Comparison of ENCODE assay signal across 8 cellular contexts in genomic region chr11:94511932-94512781, GRCh38. TPM values are rescaled to one million over a fixed set of nuclear protein-coding genes. Genes with fewer than 3 reads are reported as not detected.
A peak's percentile ranks its signal among the peaks of the same experiment; 100 is the strongest.
DNase-seq lines count a peak whose midpoint lies in the region; ATAC-seq, FAIRE-seq and TF ChIP-seq lines count a peak whose summit lies in the region.

TSS of gene C11orf97 (plus strand) at chr11:94512461. CDS start at chr11:94512529, 68 bp downstream.

- peak; percentile 77 for DNase-seq in AG08396 (ENCODE audit: low spot score)
- DNase-seq in T-cell = peak in 33 of 34 experiments; percentile 12 to 65 (median 39)
- DNase-seq in astrocyte (ENCODE audit: low read depth) = no peak
- DNase-seq in hypothalamus (lab: John Stamatoyannopoulos, UW) = peak in 44 of 51 donors; percentile 9 to 89 (median 50)
- no peak for DNase-seq in vagina (ENCODE audit: extremely low spot score in 2 of 2)

- peak within 1 kb of the TSS; percentile 44 for H3K9ac ChIP-seq in astrocyte (ENCODE audit: low read length)
- H3K9ac ChIP-seq in rectal smooth muscle tissue (ENCODE audit: low read length) = no peak within 1 kb of the TSS

- peaks cover 22 to 39% of the 10 kb centered on the region in 2 donors for H3K27me3 Mint-ChIP-seq in T-cell
- peaks cover 6% of the 10 kb centered on the region for H3K27me3 Mint-ChIP-seq in astrocyte (ENCODE audit: low read depth, unreplicated experiment)

- no peak for TF ChIP-seq POLR2A in vagina (IDR thresholded peaks at IDR 0.05)

- FAIRE-seq in astrocyte (lab: Jason Lieb, UNC) = no peak

- H3K27ac Mint-ChIP-seq in T-cell (no peak within 1 kb of the TSS), astrocyte (ENCODE audit: unreplicated experiment) (no peak within 1 kb of the TSS)

- CTCF ChIA-PET in T-cell (lab: Charles Lee) = interaction anchor here in 1 of 2 donors (0.6 to 0.7 kb wide), 3 partner anchors 340 to 1278 kb away, joined by 3 read pairs; no protein-coding TSS in a partner anchor

- H3K36me3 ChIP-seq in astrocyte (ENCODE audit: insufficient read depth, low read length) (no peaks in the 10 kb centered on the region), rectal smooth muscle tissue (ENCODE audit: control insufficient read depth, insufficient read depth, low read length) (no peaks in the 10 kb centered on the region), vagina (no peaks in the 10 kb centered on the region)

- H3K27ac ChIP-seq in astrocyte (ENCODE audit: low read depth, low read length) = no peak within 1 kb of the TSS
- H3K27ac ChIP-seq in rectal smooth muscle tissue (ENCODE audit: low read depth, low read length) = no peak within 1 kb of the TSS
- H3K27ac ChIP-seq in vagina = no peak within 1 kb of the TSS

- H4K20me1 ChIP-seq in astrocyte (ENCODE audit: insufficient read depth, low read length) = no peaks in the 10 kb centered on the region

- peak within 1 kb of the TSS; percentile 86 for H3K4me2 ChIP-seq in astrocyte (ENCODE audit: low read length)

- H2AFZ ChIP-seq in astrocyte (ENCODE audit: low read depth, low read length) = peak within 1 kb of the TSS; percentile 79

- ATAC-seq in GM19043 (IDR thresholded peaks at IDR 0.05; ENCODE audit: low read depth, unreplicated experiment) (peak; percentile 80), HG03457 (IDR thresholded peaks at IDR 0.05; ENCODE audit: unreplicated experiment) (peak; percentile 84), T-cell (replicated peaks in 1 of 4) (peak; percentile 72 to 87 (median 85))

- H3K4me1 Mint-ChIP-seq in T-cell (peaks cover 13 to 17% (median 14%) of the 10 kb centered on the region in 3 donors), astrocyte (ENCODE audit: low read depth, unreplicated experiment) (no peaks in the 10 kb centered on the region)

- H3K9me3 ChIP-seq in astrocyte (ENCODE audit: insufficient read depth, low read depth, low read length) = no peaks in the 10 kb centered on the region
- H3K9me3 ChIP-seq in vagina = no peaks in the 10 kb centered on the region

- intact Hi-C loops in vagina (cut with DNase I) = loop anchor here (10.0 kb wide), 1 partner anchor 73 kb away; no protein-coding TSS in a partner anchor

- H3K4me3 Mint-ChIP-seq in T-cell = peak within 1 kb of the TSS; percentile 68 to 78 (median 69)
- peak within 1 kb of the TSS; percentile 83 for H3K4me3 Mint-ChIP-seq in astrocyte (ENCODE audit: unreplicated experiment)

- H3K27me3 ChIP-seq in astrocyte (ENCODE audit: insufficient read depth, low read length) (peaks cover 10% of the 10 kb centered on the region), rectal smooth muscle tissue (ENCODE audit: control insufficient read depth, insufficient read depth, low read length) (no peaks in the 10 kb centered on the region), vagina (no peaks in the 10 kb centered on the region)

- H3K9me3 Mint-ChIP-seq in T-cell (no peaks in the 10 kb centered on the region), astrocyte (ENCODE audit: unreplicated experiment) (peaks cover 3% of the 10 kb centered on the region)

- H3K36me3 Mint-ChIP-seq in T-cell (no peaks in the 10 kb centered on the region), astrocyte (ENCODE audit: low read depth, unreplicated experiment) (no peaks in the 10 kb centered on the region)

- H3K4me3 ChIP-seq in astrocyte (ENCODE audit: insufficient read depth, low read depth, low read length) (peak within 1 kb of the TSS; percentile 54), rectal smooth muscle tissue (ENCODE audit: low read length) (peak within 1 kb of the TSS; percentile 66), vagina (peak within 1 kb of the TSS; percentile 44 to 49)

- H3K79me2 ChIP-seq in astrocyte (ENCODE audit: insufficient read depth, low read length) = no peaks in the 10 kb centered on the region

- no peaks in the 10 kb centered on the region for H3K4me1 ChIP-seq in astrocyte (ENCODE audit: insufficient read depth, low read length)
- H3K4me1 ChIP-seq in rectal smooth muscle tissue (ENCODE audit: control insufficient read depth, insufficient read depth, low read length) = no peaks in the 10 kb centered on the region
- peaks cover 13% of the 10 kb centered on the region for H3K4me1 ChIP-seq in vagina

- POLR2A ChIA-PET in T-cell (lab: Charles Lee) = no interaction called here

- no peak for TF ChIP-seq CTCF in astrocyte (IDR thresholded peaks at IDR 0.05; ENCODE audit: insufficient read depth, low read depth, low read length)
- TF ChIP-seq CTCF in vagina (IDR thresholded peaks at IDR 0.05) = no peak

RNA-seq across cellular contexts. Expression of gene C11orf97, which starts in this region (rescaled TPM):
- total RNA-seq in T-cell (not detected), astrocyte (not detected in 2 replicates), vagina (not detected)

Comparison
In these comparisons a context has a peak if more than half of its experiments do, and no peak if none do; other contexts are left out.
1. Peak in DNase-seq and ATAC-seq in T-cell; RNA of the gene not detected or under 1 TPM.
2. DNase-seq: peak in AG08396 (single experiment) and hypothalamus (44 of 51); none in astrocyte (single experiment) and vagina (0 of 2).
3. Peak in every context shown above with its lines, with median percentiles within 50 percentile points of each other: ATAC-seq and H3K4me3 ChIP-seq.